ENCODE assay signal across 17 cellular contexts in the genomic region with DNA sequence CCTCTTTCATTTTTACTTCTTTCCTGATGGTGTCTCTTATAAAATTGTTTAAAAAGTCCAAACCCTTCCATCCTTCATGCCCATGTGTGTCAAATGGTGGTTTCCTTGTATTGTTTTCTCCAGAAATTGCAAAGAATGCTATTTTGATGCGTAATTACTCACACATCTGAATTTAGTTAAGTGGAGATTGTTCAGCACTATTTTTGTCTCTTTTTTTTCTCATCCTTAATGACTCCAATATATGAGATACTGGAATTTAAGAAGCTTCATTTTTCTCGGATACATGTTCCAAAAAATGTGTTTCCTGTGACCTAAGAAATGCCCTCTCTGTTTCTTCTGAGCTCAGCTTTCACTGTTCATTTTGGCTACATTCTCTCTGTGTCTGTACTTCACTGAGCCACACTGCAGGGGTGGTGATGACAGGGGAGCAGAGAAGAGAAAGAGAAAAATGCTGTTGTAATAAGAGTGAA.
DNase-seq lines count a peak whose midpoint lies in the region; ATAC-seq, FAIRE-seq and TF ChIP-seq lines count a peak whose summit lies in the region.
"Had no signal": no experiment of that assay in that cellular context is flagged by ENCODE, and none has a peak within 500 bp of the region (broad histone marks: within the 10 kb centered on the region; RNA-seq: fewer than 3 reads in every experiment).

No MANE protein-coding gene starts in this region.

- peak; percentile 18 for DNase-seq in A673 (ENCODE audit: low spot score)
- peak; percentile 1 for DNase-seq in HCEC 1CT
- peak; percentile 12 for DNase-seq in left kidney (ENCODE audit: low read depth, low spot score)
- DNase-seq in HUDEP-2 (lab: John Stamatoyannopoulos, UW; ENCODE audit: unreplicated experiment in 76 of 76) = no peak
- DNase-seq in T-cell = no peak
- no peak for DNase-seq in NK-92 treated with Interleukin-12 subunit alpha and Interleukin-12 subunit beta, amount 100 ng/mL, for 24 hours (lab: John Stamatoyannopoulos, UW)
- DNase-seq: activated CD4-positive, alpha-beta T cell treated with anti-CD3 and anti-CD28 coated beads, Interleukin-2, amount 10 ng/mL, durations not matched to agents 7 days and 5 days; activated T-cell treated with anti-CD3 and anti-CD28 coated beads, Interleukin-2, amount 50 U/mL, for 4 hours; cortex of kidney; HFFc6; NCI-H2171; T-helper 9 cell had no signal

- CTCF ChIA-PET in A673 (lab: Charles Lee) (no interaction called here), T-cell (lab: Charles Lee) (no interaction called here)

- no peaks in the 10 kb centered on the region for H3K4me1 ChIP-seq in A673 (ENCODE audit: insufficient read depth, low read length, poor library complexity, severe bottlenecking)

- intact Hi-C loops in A673 (cut with micrococcal nuclease; ENCODE audit: unreplicated experiment) = loop anchor here (5.0 to 10.0 kb wide), 2 partner anchors 277 to 799 kb away; partner anchors contain the start of gene DIPK2A

- H3K27ac Mint-ChIP-seq in T-cell = no peak overlapping the region
- H3K27ac Mint-ChIP-seq: activated CD4-positive, alpha-beta T cell treated with anti-CD3 and anti-CD28 coated beads, Interleukin-2, amount 10 ng/mL, durations not matched to agents 7 days and 5 days; HFFc6 had no signal

- H3K36me3 ChIP-seq in A673 (ENCODE audit: insufficient read depth, low read length, poor library complexity, severe bottlenecking) = no peaks in the 10 kb centered on the region
- H3K36me3 ChIP-seq: neutrophil had no signal

- peak; percentile 89 for FAIRE-seq in endometrium (lab: Jason Lieb, UNC)
- FAIRE-seq: GM19239, K562 had no signal

- no peak overlapping the region for H3K27ac ChIP-seq in A673 (ENCODE audit: low read depth, low read length, poor library complexity, severe bottlenecking)
- H3K27ac ChIP-seq: neutrophil had no signal

- no peak for TF ChIP-seq CTCF in A673 (conservative IDR thresholded peaks at IDR 0.05; ENCODE audit: low read depth, low read length)

- H3K9me3 ChIP-seq in A673 (ENCODE audit: low read depth, low read length, poor library complexity, severe bottlenecking) = no peaks in the 10 kb centered on the region
- H3K9me3 ChIP-seq: neutrophil had no signal

- POLR2A ChIA-PET in A673 (lab: Charles Lee; ENCODE audit: low non-redundant PET) (no interaction called here), T-cell (lab: Charles Lee) (no interaction called here)

- no peak overlapping the region for H3K4me3 ChIP-seq in A673 (ENCODE audit: low read depth, low read length, poor library complexity, severe bottlenecking)
- H3K4me3 ChIP-seq: K562 had no signal

- H3K4me3 Mint-ChIP-seq in T-cell = no peak overlapping the region
- H3K4me3 Mint-ChIP-seq: activated CD4-positive, alpha-beta T cell treated with anti-CD3 and anti-CD28 coated beads, Interleukin-2, amount 10 ng/mL, durations not matched to agents 7 days and 5 days; activated T-cell treated with anti-CD3 and anti-CD28 coated beads, Interleukin-2, amount 50 U/mL, for 4 hours; HFFc6 had no signal

- ATAC-seq in HG02973 (IDR thresholded peaks at IDR 0.05; ENCODE audit: unreplicated experiment) (no peak), T-cell (replicated peaks in 1 of 4) (no peak)
- ATAC-seq: activated T-cell treated with anti-CD3 and anti-CD28 coated beads, Interleukin-2, amount 50 U/mL, for 4 hours; K562 had no signal

- no peaks in the 10 kb centered on the region for H3K27me3 Mint-ChIP-seq in T-cell
- H3K27me3 Mint-ChIP-seq: activated CD4-positive, alpha-beta T cell treated with anti-CD3 and anti-CD28 coated beads, Interleukin-2, amount 10 ng/mL, durations not matched to agents 7 days and 5 days had no signal

- H3K36me3 Mint-ChIP-seq in T-cell = no peaks in the 10 kb centered on the region

- no peaks in the 10 kb centered on the region for H3K4me1 Mint-ChIP-seq in T-cell
- H3K4me1 Mint-ChIP-seq: activated CD4-positive, alpha-beta T cell treated with anti-CD3 and anti-CD28 coated beads, Interleukin-2, amount 10 ng/mL, durations not matched to agents 7 days and 5 days had no signal

- H3K9me3 Mint-ChIP-seq in T-cell = no peaks in the 10 kb centered on the region
- H3K9me3 Mint-ChIP-seq: activated CD4-positive, alpha-beta T cell treated with anti-CD3 and anti-CD28 coated beads, Interleukin-2, amount 10 ng/mL, durations not matched to agents 7 days and 5 days; activated T-cell treated with anti-CD3 and anti-CD28 coated beads, Interleukin-2, amount 50 U/mL, for 4 hours had no signal

- no peaks in the 10 kb centered on the region for H3K27me3 ChIP-seq in A673 (replicated peaks; ENCODE audit: insufficient read depth, low read depth, low read length, poor library complexity)
- H3K27me3 ChIP-seq: neutrophil had no signal

- BruUV-seq in A673 (replicated peaks; lab: Mats Ljungman, UMichigan) = no TSS peak

Comparison
In these comparisons a context has a peak if more than half of its experiments do, and no peak if none do; other contexts are left out.
1. DNase-seq: peak in A673 (single experiment), HCEC 1CT (single experiment) and left kidney (single experiment); none in HUDEP-2 (0 of 76), T-cell (0 of 34) and NK-92 treated with Interleukin-12 subunit alpha and Interleukin-12 subunit beta, amount 100 ng/mL, for 24 hours (single experiment).